ENCODE assay signal across 8 cellular contexts in the genomic region with DNA sequence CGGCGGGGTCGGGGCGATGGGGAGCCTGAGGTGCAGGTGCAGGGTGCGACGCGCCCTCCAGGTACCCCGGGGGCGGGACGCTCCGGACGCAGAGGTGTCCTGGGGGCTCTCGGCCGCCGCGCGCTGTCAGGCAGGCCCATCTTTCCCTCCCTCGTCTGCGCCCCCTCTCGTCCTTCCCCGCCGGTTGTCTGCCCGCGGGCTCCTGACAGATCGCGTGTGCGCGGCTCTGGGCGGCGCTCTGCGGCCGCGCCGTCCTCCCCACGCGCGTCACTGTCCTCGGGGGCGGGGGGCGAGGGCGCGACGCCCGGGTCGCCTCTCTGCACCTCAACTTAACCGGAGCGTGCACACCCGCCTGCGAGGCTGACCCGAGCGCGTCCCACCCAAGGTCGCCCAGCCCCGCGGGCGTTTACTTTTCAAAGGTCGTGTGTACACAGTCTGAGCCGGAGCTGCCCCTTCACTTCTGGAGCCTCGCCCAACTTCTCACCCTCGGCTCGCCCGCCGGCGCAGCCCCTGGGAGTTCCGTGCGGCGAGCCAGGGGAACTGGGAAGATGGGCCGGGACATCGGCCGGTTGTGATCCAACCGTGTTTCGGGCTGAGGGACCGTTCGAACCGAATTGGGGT. TPM values are rescaled to one million over a fixed set of nuclear protein-coding genes. Genes with fewer than 3 reads are reported as not detected.
A peak's percentile ranks its signal among the peaks of the same experiment; 100 is the strongest.
DNase-seq lines count a peak whose midpoint lies in the region; ATAC-seq and TF ChIP-seq lines count a peak whose summit lies in the region.

No MANE protein-coding gene starts in this region.

- peak overlapping the region; percentile 81 for H3K4me3 Mint-ChIP-seq in osteocyte (ENCODE audit: unreplicated experiment)
- peak overlapping the region; percentile 90 for H3K4me3 Mint-ChIP-seq in type B pancreatic cell

- peak; percentile 39 for ATAC-seq in GM19351 (IDR thresholded peaks at IDR 0.05; ENCODE audit: unreplicated experiment)
- ATAC-seq in HG03469 (IDR thresholded peaks at IDR 0.05; ENCODE audit: unreplicated experiment) = peak; percentile 15

- H3K27ac Mint-ChIP-seq in osteocyte (ENCODE audit: unreplicated experiment) (peak overlapping the region; percentile 77), type B pancreatic cell (peak overlapping the region; percentile 82)

- peaks cover 9% of the 10 kb centered on the region for H3K4me1 Mint-ChIP-seq in osteocyte (ENCODE audit: unreplicated experiment)
- peaks cover 25% of the 10 kb centered on the region for H3K4me1 Mint-ChIP-seq in type B pancreatic cell (ENCODE audit: unreplicated experiment)

- DNase-seq in COLO668 (lab: John Stamatoyannopoulos, UW; ENCODE audit: unreplicated experiment) (peak; percentile 74), globus pallidus (ENCODE audit: low spot score) (peak; percentile 71), osteocyte (ENCODE audit: extremely low spot score, unreplicated experiment) (no peak), type B pancreatic cell (ENCODE audit: extremely low spot score, unreplicated experiment) (peak; percentile 77)
- DNase-seq in activated naive CD4-positive, alpha-beta T cell treated with Interleukin-2 at 50 U/mL for 16 hours = peak; percentile 65

- no peaks in the 10 kb centered on the region for H3K36me3 Mint-ChIP-seq in osteocyte (ENCODE audit: unreplicated experiment)
- H3K36me3 Mint-ChIP-seq in type B pancreatic cell = no peaks in the 10 kb centered on the region

- H3K9me3 Mint-ChIP-seq in osteocyte (ENCODE audit: unreplicated experiment) (no peaks in the 10 kb centered on the region), type B pancreatic cell (no peaks in the 10 kb centered on the region)

- TF ChIP-seq CTCF in osteocyte (IDR thresholded peaks at IDR 0.05) = peak; percentile 33
- TF ChIP-seq CTCF in type B pancreatic cell (conservative IDR thresholded peaks at IDR 0.05) = peak; percentile 33

- no peaks in the 10 kb centered on the region for H3K27me3 Mint-ChIP-seq in osteocyte (ENCODE audit: unreplicated experiment)
- no peaks in the 10 kb centered on the region for H3K27me3 Mint-ChIP-seq in type B pancreatic cell

TF ChIP-seq in PFSK-1, 5 proteins besides CTCF, POLR2A, EP300 and RAD21:
- TF ChIP-seq POLR2AphosphoS5 (IDR thresholded peaks at IDR 0.05; ENCODE audit: low read depth, low read length) (no peak; the same call in 1 of the 2 replicates), TAF1 (IDR thresholded peaks at IDR 0.05; ENCODE audit: borderline replicate concordance, insufficient read depth, low read length) (no peak), SIN3A (IDR thresholded peaks at IDR 0.05; ENCODE audit: borderline replicate concordance, insufficient read depth, low read length) (0 out of 2 replicates have a peak, but pooled peaks have one; percentile 14), FOXP2 (optimal IDR thresholded peaks at IDR 0.05; ENCODE audit: borderline replicate concordance, extremely low read depth, extremely low read length, insufficient read depth) (peak; percentile 81)
- TF ChIP-seq, protein P1, sequence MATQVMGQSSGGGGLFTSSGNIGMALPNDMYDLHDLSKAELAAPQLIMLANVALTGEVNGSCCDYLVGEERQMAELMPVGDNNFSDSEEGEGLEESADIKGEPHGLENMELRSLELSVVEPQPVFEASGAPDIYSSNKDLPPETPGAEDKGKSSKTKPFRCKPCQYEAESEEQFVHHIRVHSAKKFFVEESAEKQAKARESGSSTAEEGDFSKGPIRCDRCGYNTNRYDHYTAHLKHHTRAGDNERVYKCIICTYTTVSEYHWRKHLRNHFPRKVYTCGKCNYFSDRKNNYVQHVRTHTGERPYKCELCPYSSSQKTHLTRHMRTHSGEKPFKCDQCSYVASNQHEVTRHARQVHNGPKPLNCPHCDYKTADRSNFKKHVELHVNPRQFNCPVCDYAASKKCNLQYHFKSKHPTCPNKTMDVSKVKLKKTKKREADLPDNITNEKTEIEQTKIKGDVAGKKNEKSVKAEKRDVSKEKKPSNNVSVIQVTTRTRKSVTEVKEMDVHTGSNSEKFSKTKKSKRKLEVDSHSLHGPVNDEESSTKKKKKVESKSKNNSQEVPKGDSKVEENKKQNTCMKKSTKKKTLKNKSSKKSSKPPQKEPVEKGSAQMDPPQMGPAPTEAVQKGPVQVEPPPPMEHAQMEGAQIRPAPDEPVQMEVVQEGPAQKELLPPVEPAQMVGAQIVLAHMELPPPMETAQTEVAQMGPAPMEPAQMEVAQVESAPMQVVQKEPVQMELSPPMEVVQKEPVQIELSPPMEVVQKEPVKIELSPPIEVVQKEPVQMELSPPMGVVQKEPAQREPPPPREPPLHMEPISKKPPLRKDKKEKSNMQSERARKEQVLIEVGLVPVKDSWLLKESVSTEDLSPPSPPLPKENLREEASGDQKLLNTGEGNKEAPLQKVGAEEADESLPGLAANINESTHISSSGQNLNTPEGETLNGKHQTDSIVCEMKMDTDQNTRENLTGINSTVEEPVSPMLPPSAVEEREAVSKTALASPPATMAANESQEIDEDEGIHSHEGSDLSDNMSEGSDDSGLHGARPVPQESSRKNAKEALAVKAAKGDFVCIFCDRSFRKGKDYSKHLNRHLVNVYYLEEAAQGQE (IDR thresholded peaks at IDR 0.05; ENCODE audit: insufficient read depth in 1 of 2, low read depth in 2 of 2, low read length in 2 of 2) = no peak

RNA-seq across cellular contexts. Expression of gene AKAP1, which starts 0.5 kb away (rescaled TPM):
- 71.4 TPM for polyA plus RNA-seq in PFSK-1 (2012; ENCODE audit: insufficient read length, low read depth)
- total RNA-seq in osteocyte (16.8 and 18.5 TPM in 2 replicates), type B pancreatic cell (ENCODE audit: low replicate concordance) (42.6 and 43.6 TPM in 2 replicates)
